8 cellular contexts compared by ENCODE assay signal in genomic region chr16:2530629-2531318, GRCh38. TPM values are rescaled to one million over a fixed set of nuclear protein-coding genes. Genes with fewer than 3 reads are reported as not detected.
DNase-seq lines count a peak whose midpoint lies in the region; ATAC-seq and TF ChIP-seq lines count a peak whose summit lies in the region.

No MANE protein-coding gene starts in this region.

- H3K27me3 Mint-ChIP-seq in activated CD4-positive, alpha-beta T cell treated with anti-CD3 and anti-CD28 coated beads for 36 hours, result no peaks in the 10 kb centered on the region
- no peaks in the 10 kb centered on the region for H3K27me3 Mint-ChIP-seq in activated naive CD8-positive, alpha-beta T cell treated with anti-CD3 and anti-CD28 coated beads, Interleukin-2, amount 50 U/mL, for 24 hours

- H3K9me3 Mint-ChIP-seq in activated CD4-positive, alpha-beta T cell treated with anti-CD3 and anti-CD28 coated beads for 36 hours (ENCODE audit: low read depth), result no peaks in the 10 kb centered on the region
- H3K9me3 Mint-ChIP-seq in activated naive CD8-positive, alpha-beta T cell treated with anti-CD3 and anti-CD28 coated beads, Interleukin-2, amount 50 U/mL, for 24 hours, result no peaks in the 10 kb centered on the region

- H3K4me3 Mint-ChIP-seq in activated CD4-positive, alpha-beta T cell treated with anti-CD3 and anti-CD28 coated beads for 36 hours, result peak overlapping the region; percentile 82
- H3K4me3 Mint-ChIP-seq in activated naive CD8-positive, alpha-beta T cell treated with anti-CD3 and anti-CD28 coated beads, Interleukin-2, amount 50 U/mL, for 24 hours, result no peak overlapping the region

- in situ Hi-C loops in KBM-7 (cut with MboI; ENCODE audit: low pct_unique_long_range_greater_than_20kb, low sequenced_read_pairs), result no loop called here

- H3K4me1 ChIP-seq in liver (ENCODE audit: control insufficient read depth in 4 of 4, insufficient read depth in 4 of 4, low read length in 3 of 4) (peaks cover 11 to 34% (median 21%) of the 10 kb centered on the region in 4 donors), thoracic aorta (ENCODE audit: control insufficient read depth in 1 of 2, low read depth in 2 of 2) (peaks cover 6 to 17% of the 10 kb centered on the region in 2 donors)

- intact Hi-C loops in activated CD4-positive, alpha-beta T cell treated with anti-CD3 and anti-CD28 coated beads for 36 hours (cut with DNase I, micrococcal nuclease), result loop anchor here (1.0 to 5.0 kb wide), 5 partner anchors 10 to 823 kb away; partner anchors contain the start of genes AMDHD2 (in 1 of the 2), ATP6V0C (in 1 of the 2), HCFC1R1 (in 1 of the 2) and MAPK8IP3 (in 1 of the 2)

- H3K4me1 Mint-ChIP-seq in activated CD4-positive, alpha-beta T cell treated with anti-CD3 and anti-CD28 coated beads for 36 hours, result peaks cover 15% of the 10 kb centered on the region
- H3K4me1 Mint-ChIP-seq in activated naive CD8-positive, alpha-beta T cell treated with anti-CD3 and anti-CD28 coated beads, Interleukin-2, amount 50 U/mL, for 24 hours, result peaks cover 18% of the 10 kb centered on the region

- peak; percentile 18 for DNase-seq in activated CD4-positive, alpha-beta T cell treated with anti-CD3 and anti-CD28 coated beads for 36 hours
- DNase-seq in activated CD4-positive, alpha-beta T cell treated with anti-CD3 and anti-CD28 coated beads, Interleukin-2, amount 50 U/mL, for 4 hours, result no peak
- no peak for DNase-seq in activated naive CD8-positive, alpha-beta T cell treated with anti-CD3 and anti-CD28 coated beads, Interleukin-2, amount 50 U/mL, for 24 hours
- no peak for DNase-seq in thoracic aorta (ENCODE audit: low spot score)
- no peak for DNase-seq in KBM-7
- DNase-seq in DMS 273 (lab: John Stamatoyannopoulos, UW; ENCODE audit: unreplicated experiment), result no peak
- no peak for DNase-seq in OCI-M2 (lab: John Stamatoyannopoulos, UW; ENCODE audit: unreplicated experiment)

- POLR2A ChIA-PET in activated CD4-positive, alpha-beta T cell treated with anti-CD3 and anti-CD28 coated beads for 36 hours (lab: Charles Lee), result interaction anchor here (2.0 kb wide), 1 partner anchor 10 kb away, joined by 8 read pairs; the partner anchor contains the start of gene AMDHD2

- ATAC-seq in activated CD4-positive, alpha-beta T cell treated with anti-CD3 and anti-CD28 coated beads for 36 hours, result no peak
- ATAC-seq in activated naive CD8-positive, alpha-beta T cell treated with anti-CD3 and anti-CD28 coated beads, Interleukin-2, amount 50 U/mL, for 24 hours, result no peak
- no peak for ATAC-seq in thoracic aorta (ENCODE audit: insufficient number of reproducible peaks, low FRiP score, low read depth)

- TF ChIP-seq CTCF in liver (IDR thresholded peaks at IDR 0.05; ENCODE audit: low read depth, low read length, missing input control) (no peak), thoracic aorta (IDR thresholded peaks at IDR 0.05) (no peak)

- H3K27ac ChIP-seq in liver (ENCODE audit: low read depth in 1 of 2, low read length in 2 of 2), result peak overlapping the region; percentile 98
- peak overlapping the region; percentile 81 to 99 for H3K27ac ChIP-seq in thoracic aorta

- no peak for TF ChIP-seq RAD21 in liver (IDR thresholded peaks at IDR 0.05)

- CTCF ChIA-PET in activated CD4-positive, alpha-beta T cell treated with anti-CD3 and anti-CD28 coated beads for 36 hours (lab: Charles Lee), result interaction anchor here (1.0 kb wide), 2 partner anchors 10 to 21 kb away, joined by 3 read pairs; partner anchors contain the start of gene AMDHD2

- H3K27me3 ChIP-seq in liver (ENCODE audit: control insufficient read depth in 4 of 4, insufficient read depth in 4 of 4, low read length in 3 of 4) (no peaks in the 10 kb centered on the region), thoracic aorta (replicated peaks; ENCODE audit: insufficient read depth) (no peaks in the 10 kb centered on the region)

- 94% methylated on average over 14 of the region's 14 CpGs for WGBS in liver

- no peak overlapping the region for H3K9ac ChIP-seq in liver (ENCODE audit: low read depth in 1 of 2, low read length in 2 of 2)

- no peaks in the 10 kb centered on the region for H3K9me3 ChIP-seq in liver (ENCODE audit: control insufficient read depth in 4 of 4, low read length in 3 of 4)
- H3K9me3 ChIP-seq in thoracic aorta, result no peaks in the 10 kb centered on the region

- H3K36me3 ChIP-seq in liver (ENCODE audit: control insufficient read depth in 4 of 4, insufficient read depth in 3 of 4, low read depth in 1 of 4, low read length in 3 of 4) (peaks cover 0 to 6% (median 0%) of the 10 kb centered on the region in 4 donors), thoracic aorta (peaks cover 24% of the 10 kb centered on the region)

- H3K4me3 ChIP-seq in liver (ENCODE audit: low read depth in 1 of 3, low read length in 3 of 3) (no peak overlapping the region), thoracic aorta (peak overlapping the region; percentile 83)

- peak overlapping the region; percentile 84 for H3K27ac Mint-ChIP-seq in activated CD4-positive, alpha-beta T cell treated with anti-CD3 and anti-CD28 coated beads for 36 hours
- peak overlapping the region; percentile 39 for H3K27ac Mint-ChIP-seq in activated naive CD8-positive, alpha-beta T cell treated with anti-CD3 and anti-CD28 coated beads, Interleukin-2, amount 50 U/mL, for 24 hours

- H3K36me3 Mint-ChIP-seq in activated CD4-positive, alpha-beta T cell treated with anti-CD3 and anti-CD28 coated beads for 36 hours (ENCODE audit: low read depth), result peaks cover 2% of the 10 kb centered on the region
- peaks cover 2% of the 10 kb centered on the region for H3K36me3 Mint-ChIP-seq in activated naive CD8-positive, alpha-beta T cell treated with anti-CD3 and anti-CD28 coated beads, Interleukin-2, amount 50 U/mL, for 24 hours (ENCODE audit: low read depth)

TF ChIP-seq in liver, 16 proteins besides CTCF, POLR2A, EP300 and RAD21:
- no peak for TF ChIP-seq MAX (IDR thresholded peaks at IDR 0.05)
- no peak for TF ChIP-seq NR2F2 (IDR thresholded peaks at IDR 0.05)
- no peak for TF ChIP-seq TAF1 (conservative IDR thresholded peaks at IDR 0.05)
- no peak for TF ChIP-seq HNF4G (IDR thresholded peaks at IDR 0.05)
- TF ChIP-seq FOXA1 (IDR thresholded peaks at IDR 0.05), result no peak
- TF ChIP-seq GABPA (IDR thresholded peaks at IDR 0.05 in 1 of 2, conservative IDR thresholded peaks at IDR 0.05 in 1 of 2), result no peak
- TF ChIP-seq RXRA (IDR thresholded peaks at IDR 0.05), result no peak
- TF ChIP-seq REST (IDR thresholded peaks at IDR 0.05), result no peak
- no peak for TF ChIP-seq HNF4A (conservative IDR thresholded peaks at IDR 0.05)
- no peak for TF ChIP-seq EGR1 (IDR thresholded peaks at IDR 0.05; ENCODE audit: low read depth in 2 of 2)
- no peak for TF ChIP-seq FOXA2 (IDR thresholded peaks at IDR 0.05)
- no peak for TF ChIP-seq YY1 (IDR thresholded peaks at IDR 0.05)
- no peak for TF ChIP-seq JUND (IDR thresholded peaks at IDR 0.05)

RNA-seq across cellular contexts. Expression of gene CEMP1, which starts 0.4 kb away (rescaled TPM):
- not detected for total RNA-seq in activated CD4-positive, alpha-beta T cell treated with anti-CD3 and anti-CD28 coated beads for 36 hours
- total RNA-seq in liver (under 1 TPM; 0.17 to 0.23 TPM), thoracic aorta (under 1 TPM in 1 of 2 donors, not detected in 1; 0.63 TPM)
- polyA plus RNA-seq in liver, result 1 to 10 TPM in 1 of 2 donors, under 1 TPM in 1; 0.06 to 1.6 TPM

RNA-seq across cellular contexts. Expression of gene PDPK1, which starts 7.0 kb away (rescaled TPM):
- 10 to 100 TPM; 30.4 to 34.5 TPM for total RNA-seq in activated CD4-positive, alpha-beta T cell treated with anti-CD3 and anti-CD28 coated beads for 36 hours
- total RNA-seq in liver, result 10 to 100 TPM; 20.5 to 28.1 TPM
- 10 to 100 TPM; 12.1 to 16.0 TPM for polyA plus RNA-seq in liver
- 10 to 100 TPM; 31.9 to 44.3 TPM for total RNA-seq in thoracic aorta

RNA-seq across cellular contexts. Expression of gene AMDHD2, which starts 10.6 kb away (rescaled TPM):
- 10 to 100 TPM; 20.9 to 31.6 TPM for total RNA-seq in activated CD4-positive, alpha-beta T cell treated with anti-CD3 and anti-CD28 coated beads for 36 hours
- total RNA-seq in liver, result 10 to 100 TPM; 20.9 to 25.3 TPM
- polyA plus RNA-seq in liver, result 10 to 100 TPM in 1 of 2 donors, 1 to 10 TPM in 1; 7.5 to 10.4 TPM
- total RNA-seq in thoracic aorta, result 10 to 100 TPM; 42.6 to 67.0 TPM

RNA-seq across cellular contexts. Expression of gene ATP6V0C, which starts 17.0 kb away (rescaled TPM):
- 100 to 1,000 TPM in 1 of 2 experiments, 10 to 100 TPM in 1; 91.7 to 130 TPM for total RNA-seq in activated CD4-positive, alpha-beta T cell treated with anti-CD3 and anti-CD28 coated beads for 36 hours
- 10 to 100 TPM; 17.6 to 27.3 TPM for total RNA-seq in liver
- polyA plus RNA-seq in liver, result 100 to 1,000 TPM in 1 of 2 donors, 10 to 100 TPM in 1; 93.8 to 132 TPM
- 10 to 100 TPM; 42.5 to 51.3 TPM for total RNA-seq in thoracic aorta

RNA-seq across cellular contexts. Expression of gene TBC1D24, which starts 55.8 kb away (rescaled TPM):
- 10 to 100 TPM; 10.4 to 12.7 TPM for total RNA-seq in activated CD4-positive, alpha-beta T cell treated with anti-CD3 and anti-CD28 coated beads for 36 hours
- total RNA-seq in liver (10 to 100 TPM; 14.6 to 22.3 TPM), thoracic aorta (10 to 100 TPM; 14.5 to 15.0 TPM)
- polyA plus RNA-seq in liver, result 1 to 10 TPM; 8.4 TPM
